In the genomic region with DNA sequence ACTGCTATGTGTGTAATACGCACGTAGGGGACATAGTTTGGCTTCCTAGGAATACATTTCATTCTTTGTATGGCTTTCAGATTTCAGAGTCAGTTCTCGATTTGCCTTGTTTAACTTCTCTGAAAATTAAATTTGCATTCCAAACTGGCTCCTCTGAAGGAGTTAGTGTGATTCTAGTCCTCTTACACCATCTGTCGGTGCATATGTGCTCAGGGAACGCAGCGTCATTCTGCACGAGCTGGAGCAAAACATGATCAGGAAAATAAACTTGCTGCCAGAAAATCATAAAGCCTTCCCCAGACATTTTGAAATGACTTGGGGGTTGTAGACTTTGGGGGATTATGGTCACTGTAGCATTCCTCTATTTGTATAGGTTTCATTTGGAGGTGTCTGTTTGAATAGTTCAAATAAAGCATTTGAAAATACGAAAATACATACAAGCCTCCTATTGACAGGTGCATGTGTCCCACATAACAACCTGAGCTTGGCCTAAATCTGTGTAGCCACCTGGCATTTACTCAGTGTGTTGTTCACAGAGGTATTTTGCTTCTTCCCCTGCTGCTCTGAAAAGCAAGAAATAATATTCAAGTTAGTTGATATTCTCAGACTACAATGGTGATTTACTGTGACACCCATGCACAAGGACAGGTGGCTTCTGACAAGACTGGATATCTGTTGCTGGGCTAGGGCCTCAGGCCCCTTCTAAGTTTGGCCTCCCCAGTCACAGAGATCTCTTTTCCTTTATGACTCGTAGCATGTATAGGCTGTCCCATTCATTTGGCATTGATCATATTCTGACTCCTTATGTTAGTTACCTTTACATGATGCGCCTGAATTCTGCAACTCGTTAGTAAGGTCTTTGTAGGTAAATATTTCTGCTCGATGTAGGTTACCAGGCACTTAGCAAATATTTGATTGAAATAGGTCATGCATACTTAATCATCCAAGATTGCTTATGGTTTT, we compare ENCODE assay signal across 9 cellular contexts.
A peak's percentile ranks its signal among the peaks of the same experiment; 100 is the strongest.
DNase-seq lines count a peak whose midpoint lies in the region; ATAC-seq, FAIRE-seq and TF ChIP-seq lines count a peak whose summit lies in the region.
"Had no signal": no experiment of that assay in that cellular context is flagged by ENCODE, and none has a peak within 500 bp of the region (broad histone marks: within the 10 kb centered on the region; RNA-seq: fewer than 3 reads in every experiment).

No MANE protein-coding gene starts in this region.

- H3K79me2 ChIP-seq in astrocyte (ENCODE audit: insufficient read depth, low read length) = no peaks in the 10 kb centered on the region

- H3K9me3 ChIP-seq in astrocyte (ENCODE audit: insufficient read depth, low read depth, low read length) = no peaks in the 10 kb centered on the region

- no peak overlapping the region for H2AFZ ChIP-seq in astrocyte (ENCODE audit: low read depth, low read length)

- no peak overlapping the region for H3K27ac Mint-ChIP-seq in astrocyte (ENCODE audit: unreplicated experiment)

- peaks cover 2% of the 10 kb centered on the region for H3K36me3 Mint-ChIP-seq in astrocyte (ENCODE audit: low read depth, unreplicated experiment)

- no peak for FAIRE-seq in astrocyte (lab: Jason Lieb, UNC)
- FAIRE-seq in islet of Langerhans (lab: Jason Lieb, UNC) = peak; percentile 99

- H3K36me3 ChIP-seq in astrocyte (ENCODE audit: insufficient read depth, low read length) = no peaks in the 10 kb centered on the region

- no peak overlapping the region for H3K27ac ChIP-seq in astrocyte (ENCODE audit: low read depth, low read length)

- peak; percentile 62 for DNase-seq in AG20443 (ENCODE audit: low spot score)
- peak; percentile 27 for DNase-seq in M059J (ENCODE audit: low read depth)
- no peak for DNase-seq in astrocyte (ENCODE audit: low read depth)
- DNase-seq in UCSD-AML1 (lab: John Stamatoyannopoulos, UW; ENCODE audit: unreplicated experiment) = no peak
- no peak for DNase-seq in mesenteric fat pad (ENCODE audit: low spot score)
- DNase-seq: stimulated activated CD4-positive, alpha-beta T cell treated with anti-CD3 and anti-CD28 coated beads, Interleukin-2, amount 100 ng/mL, for 48 hours had no signal

- H3K4me2 ChIP-seq in astrocyte (ENCODE audit: low read length) = no peak overlapping the region

- H3K27me3 Mint-ChIP-seq in astrocyte (ENCODE audit: low read depth, unreplicated experiment) = no peaks in the 10 kb centered on the region

- no peak overlapping the region for H3K4me3 Mint-ChIP-seq in astrocyte (ENCODE audit: unreplicated experiment)

- no peak overlapping the region for H3K4me3 ChIP-seq in astrocyte (ENCODE audit: insufficient read depth, low read depth, low read length)

- peaks cover 7% of the 10 kb centered on the region for H3K27me3 ChIP-seq in astrocyte (ENCODE audit: insufficient read depth, low read length)

- peaks cover 6% of the 10 kb centered on the region for H3K9me3 Mint-ChIP-seq in astrocyte (ENCODE audit: unreplicated experiment)

- H3K9ac ChIP-seq in astrocyte (ENCODE audit: low read length) = no peak overlapping the region

- no peaks in the 10 kb centered on the region for H3K4me1 ChIP-seq in astrocyte (ENCODE audit: insufficient read depth, low read length)

- no peaks in the 10 kb centered on the region for H4K20me1 ChIP-seq in astrocyte (ENCODE audit: insufficient read depth, low read length)

- peaks cover 7% of the 10 kb centered on the region for H3K4me1 Mint-ChIP-seq in astrocyte (ENCODE audit: low read depth, unreplicated experiment)

- no peak for ATAC-seq in HG03521 (IDR thresholded peaks at IDR 0.05; ENCODE audit: unreplicated experiment)
- no peak for ATAC-seq in HG02759 (IDR thresholded peaks at IDR 0.05; ENCODE audit: unreplicated experiment)

- peak; percentile 29 for TF ChIP-seq CTCF in astrocyte (IDR thresholded peaks at IDR 0.05; ENCODE audit: insufficient read depth, low read depth, low read length)

Comparison
In these comparisons a context has a peak if more than half of its experiments do, and no peak if none do; other contexts are left out.
1. DNase-seq: peak in AG20443 (single experiment) and M059J (single experiment); none in astrocyte (single experiment), UCSD-AML1 (single experiment) and mesenteric fat pad (single experiment).